10 cellular contexts compared by ENCODE assay signal in genomic region chr4:85756938-85757337, GRCh38.
A peak's percentile ranks its signal among the peaks of the same experiment; 100 is the strongest.
DNase-seq lines count a peak whose midpoint lies in the region; ATAC-seq and TF ChIP-seq lines count a peak whose summit lies in the region.
"Had no signal": no experiment of that assay in that cellular context is flagged by ENCODE, and none has a peak within 500 bp of the region (broad histone marks: within the 10 kb centered on the region; RNA-seq: fewer than 3 reads in every experiment).

No MANE protein-coding gene starts in this region.

- H3K27ac Mint-ChIP-seq in type B pancreatic cell: no peak overlapping the region
- H3K27ac Mint-ChIP-seq in natural killer cell treated with Interleukin-12 subunit alpha and Interleukin-12 subunit beta and Interleukin-15 and Interleukin-18, amount 100 ng/mL, for 72 hours: no peak overlapping the region
- H3K27ac Mint-ChIP-seq: IgD-negative memory B cell had no signal

- no peak overlapping the region for H3K9ac ChIP-seq in OCI-LY3 (ENCODE audit: low read length)

- peak; percentile 17 for DNase-seq in SIG-M5 treated with dmso at 0.1 percent for 504 hours (lab: John Stamatoyannopoulos, UW; ENCODE audit: unreplicated experiment)
- no peak for DNase-seq in SIG-M5 (lab: John Stamatoyannopoulos, UW)
- peak; percentile 83 for DNase-seq in fibroblast of the aortic adventitia (ENCODE audit: low read depth)
- no peak for DNase-seq in type B pancreatic cell (ENCODE audit: extremely low spot score, unreplicated experiment)
- DNase-seq in natural killer cell treated with Interleukin-12 subunit alpha and Interleukin-12 subunit beta and Interleukin-15 and Interleukin-18, amount 100 ng/mL, for 72 hours (ENCODE audit: low spot score): no peak
- no peak for DNase-seq in DMS153 treated with DMSO at 0.1 percent for 48 hours (lab: John Stamatoyannopoulos, UW; ENCODE audit: unreplicated experiment)
- DNase-seq: stimulated activated CD4-positive, alpha-beta T cell treated with anti-CD3 and anti-CD28 coated beads, Interleukin-1b, Interleukin-23, amount 100 ng/mL, for 48 hours had no signal

- no peak overlapping the region for H3K4me2 ChIP-seq in OCI-LY3 (ENCODE audit: low read length)

- no peak for ATAC-seq in natural killer cell treated with Interleukin-12 subunit alpha and Interleukin-12 subunit beta and Interleukin-15 and Interleukin-18, amount 100 ng/mL, for 72 hours
- no peak for ATAC-seq in HG03460 (IDR thresholded peaks at IDR 0.05; ENCODE audit: unreplicated experiment)

- TF ChIP-seq CTCF in OCI-LY3 (IDR thresholded peaks at IDR 0.05; ENCODE audit: low read depth, low read length) (peak; percentile 36; the same call in 1 of the 2 replicates), fibroblast of the aortic adventitia (IDR thresholded peaks at IDR 0.05; ENCODE audit: insufficient read depth, low read length) (peak; percentile 69), type B pancreatic cell (conservative IDR thresholded peaks at IDR 0.05) (peak; percentile 59)

- H3K27ac ChIP-seq in OCI-LY3 (ENCODE audit: low read length): no peak overlapping the region

- no peak overlapping the region for H3K4me3 ChIP-seq in OCI-LY3 (ENCODE audit: low read length)
- H3K4me3 ChIP-seq in fibroblast of the aortic adventitia (ENCODE audit: low read depth, low read length): no peak overlapping the region

- H3K79me2 ChIP-seq in OCI-LY3 (ENCODE audit: low read length): peaks cover 5% of the 10 kb centered on the region; the same call in 1 of the 2 replicates

- no peaks in the 10 kb centered on the region for H3K4me1 Mint-ChIP-seq in type B pancreatic cell (ENCODE audit: unreplicated experiment)
- H3K4me1 Mint-ChIP-seq in natural killer cell treated with Interleukin-12 subunit alpha and Interleukin-12 subunit beta and Interleukin-15 and Interleukin-18, amount 100 ng/mL, for 72 hours (ENCODE audit: low read depth in 2 of 2): no peaks in the 10 kb centered on the region

- no peaks in the 10 kb centered on the region for H3K9me3 Mint-ChIP-seq in type B pancreatic cell
- H3K9me3 Mint-ChIP-seq in natural killer cell treated with Interleukin-12 subunit alpha and Interleukin-12 subunit beta and Interleukin-15 and Interleukin-18, amount 100 ng/mL, for 72 hours: peaks cover 12% of the 10 kb centered on the region
- H3K9me3 Mint-ChIP-seq: IgD-negative memory B cell had no signal

- H3K36me3 Mint-ChIP-seq in type B pancreatic cell: no peaks in the 10 kb centered on the region
- peaks cover 4% of the 10 kb centered on the region for H3K36me3 Mint-ChIP-seq in natural killer cell treated with Interleukin-12 subunit alpha and Interleukin-12 subunit beta and Interleukin-15 and Interleukin-18, amount 100 ng/mL, for 72 hours

- peaks cover 9% of the 10 kb centered on the region; the same call in 1 of the 2 replicates for H3K4me1 ChIP-seq in OCI-LY3 (ENCODE audit: low read length)

- no peak overlapping the region for H3K4me3 Mint-ChIP-seq in type B pancreatic cell
- no peak overlapping the region for H3K4me3 Mint-ChIP-seq in natural killer cell treated with Interleukin-12 subunit alpha and Interleukin-12 subunit beta and Interleukin-15 and Interleukin-18, amount 100 ng/mL, for 72 hours
- H3K4me3 Mint-ChIP-seq: IgD-negative memory B cell had no signal

- H2AFZ ChIP-seq in OCI-LY3 (ENCODE audit: low read depth, low read length): no peak overlapping the region

- no peaks in the 10 kb centered on the region for H3K9me3 ChIP-seq in OCI-LY3 (ENCODE audit: insufficient read depth, low read length)

- no peaks in the 10 kb centered on the region for H3K27me3 ChIP-seq in OCI-LY3 (ENCODE audit: low read depth, low read length)

- peaks cover 5% of the 10 kb centered on the region for H3K36me3 ChIP-seq in OCI-LY3 (replicated peaks; ENCODE audit: low read depth, low read length)

- 0 out of 2 replicates have a peak, but pooled peaks cover 4% of the 10 kb centered on the region for H4K20me1 ChIP-seq in OCI-LY3 (ENCODE audit: insufficient read depth, low read length)

- H3K27me3 Mint-ChIP-seq in type B pancreatic cell: no peaks in the 10 kb centered on the region
- H3K27me3 Mint-ChIP-seq in natural killer cell treated with Interleukin-12 subunit alpha and Interleukin-12 subunit beta and Interleukin-15 and Interleukin-18, amount 100 ng/mL, for 72 hours: no peaks in the 10 kb centered on the region
- H3K27me3 Mint-ChIP-seq: IgD-negative memory B cell had no signal

Comparison
In these comparisons a context has a peak if more than half of its experiments do, and no peak if none do; other contexts are left out.
1. DNase-seq: peak in SIG-M5 treated with dmso at 0.1 percent for 504 hours (single experiment) and fibroblast of the aortic adventitia (single experiment); none in SIG-M5 (single experiment), type B pancreatic cell (single experiment), natural killer cell treated with Interleukin-12 subunit alpha and Interleukin-12 subunit beta and Interleukin-15 and Interleukin-18, amount 100 ng/mL, for 72 hours (single experiment) and DMS153 treated with DMSO at 0.1 percent for 48 hours (single experiment).
2. Peak in every context shown above with its lines, with median percentiles within 50 percentile points of each other: CTCF ChIP-seq.